22 cellular contexts compared by ENCODE assay signal in genomic region chr1:4315202-4315601, GRCh38.
"Had no signal": no experiment of that assay in that cellular context is flagged by ENCODE, and none has a peak within 500 bp of the region (broad histone marks: within the 10 kb centered on the region; RNA-seq: fewer than 3 reads in every experiment).

No MANE protein-coding gene starts in this region.

- ATAC-seq: HepG2, Panc1, PC-3 had no signal

- H3K27ac ChIP-seq: KMS-11, RWPE1 had no signal

- H3K9me3 ChIP-seq: SK-N-SH had no signal

- DNase-seq: IMR-90, Kasumi-1, MM.1S, NCI-H1048, NCI-H1105, NCI-H1417 treated with DMSO at 0.1 percent for 48 hours, NCI-H146, NCI-H1694 treated with DMSO at 0.1 percent for 48 hours, NCI-H1930, NCI-H2081, NCI-H2107, NCI-H2227 treated with DMSO at 0.1 percent for 48 hours, NCI-H524, NCI-H526 treated with DMSO at 0.1 percent for 48 hours, NCI-H774, PC-3, SHP77, SK-N-SH had no signal
